Comparison of ENCODE assay signal across 12 cellular contexts in the genomic region with DNA sequence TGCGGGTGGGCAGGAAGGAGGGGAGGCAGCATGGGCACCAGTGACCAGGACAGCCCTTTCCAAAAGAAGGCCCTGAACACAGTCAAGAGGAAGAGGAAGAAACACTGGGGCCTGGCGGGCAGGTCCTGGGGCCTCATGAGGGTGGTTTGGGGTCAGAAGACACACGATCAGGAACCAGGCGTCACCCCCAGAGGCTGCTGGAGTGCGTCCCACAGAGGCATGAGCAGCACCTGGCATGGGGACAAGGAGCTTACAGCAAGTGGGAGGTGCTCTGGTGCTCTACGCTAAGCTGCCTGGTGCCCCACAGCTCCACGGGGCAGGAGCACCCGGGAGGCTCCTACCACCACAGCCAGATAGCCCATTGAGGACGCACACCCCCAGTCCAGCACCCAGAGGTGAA. TPM values are rescaled to one million over a fixed set of nuclear protein-coding genes. Genes with fewer than 3 reads are reported as not detected.
DNase-seq lines count a peak whose midpoint lies in the region; ATAC-seq, FAIRE-seq and TF ChIP-seq lines count a peak whose summit lies in the region.
"Had no signal": no experiment of that assay in that cellular context is flagged by ENCODE, and none has a peak within 500 bp of the region (broad histone marks: within the 10 kb centered on the region; RNA-seq: fewer than 3 reads in every experiment).

No MANE protein-coding gene starts in this region.

- H3K27ac Mint-ChIP-seq in stimulated activated naive CD8-positive, alpha-beta T cell treated with anti-CD3 and anti-CD28 coated beads, Interleukin-15, Interleukin-2, amounts not matched to agents 100 ng/mL and 50 ng/mL, for 24 hours = peak overlapping the region; percentile 40
- H3K27ac Mint-ChIP-seq: activated CD4-positive, alpha-beta memory T cell treated with anti-CD3 and anti-CD28 coated beads, Interleukin-2, amount 10 ng/mL, durations not matched to agents 7 days and 5 days had no signal

- TF ChIP-seq CTCF in esophagus squamous epithelium (IDR thresholded peaks at IDR 0.05) = no peak
- TF ChIP-seq CTCF in pancreas (IDR thresholded peaks at IDR 0.05) = no peak
- TF ChIP-seq CTCF in GM10266 (IDR thresholded peaks at IDR 0.05; ENCODE audit: control insufficient read depth, insufficient read depth, low read depth, missing control alignments) = no peak

- H3K4me3 ChIP-seq in esophagus squamous epithelium (no peak overlapping the region), pancreas (no peak overlapping the region), HAP-1 (no peak overlapping the region), H7 (ENCODE audit: insufficient read depth, low read depth, low read length) (no peak overlapping the region)

- peaks cover 95% of the 10 kb centered on the region for H3K4me1 Mint-ChIP-seq in stimulated activated naive CD8-positive, alpha-beta T cell treated with anti-CD3 and anti-CD28 coated beads, Interleukin-15, Interleukin-2, amounts not matched to agents 100 ng/mL and 50 ng/mL, for 24 hours (ENCODE audit: low read depth)

- no peaks in the 10 kb centered on the region for H3K27me3 ChIP-seq in esophagus squamous epithelium
- no peaks in the 10 kb centered on the region for H3K27me3 ChIP-seq in pancreas
- no peaks in the 10 kb centered on the region for H3K27me3 ChIP-seq in HAP-1 (ENCODE audit: low read depth)
- no peaks in the 10 kb centered on the region for H3K27me3 ChIP-seq in H7 (ENCODE audit: control insufficient read depth, insufficient read depth, low read length)

- in situ Hi-C loops in HAP-1 (cut with MboI; ENCODE audit: low sequenced_read_pairs) = no loop called here

- FAIRE-seq in pancreas (lab: Jason Lieb, UNC) = no peak

- ATAC-seq in stimulated activated naive CD8-positive, alpha-beta T cell treated with anti-CD3 and anti-CD28 coated beads, Interleukin-15, Interleukin-2, amounts not matched to agents 100 U/mL and 50 U/mL, for 24 hours = no peak
- ATAC-seq in pancreas = peak in 3 of 4 donors; percentile 4 to 29 (median 17)

- no peaks in the 10 kb centered on the region for H3K36me3 ChIP-seq in esophagus squamous epithelium
- no peaks in the 10 kb centered on the region for H3K36me3 ChIP-seq in pancreas
- no peaks in the 10 kb centered on the region for H3K36me3 ChIP-seq in HAP-1 (replicated peaks)
- no peaks in the 10 kb centered on the region for H3K36me3 ChIP-seq in H7 (replicated peaks; ENCODE audit: control insufficient read depth, insufficient read depth, low read length)

- intact Hi-C loops in esophagus squamous epithelium (cut with DNase I) = no loop called here
- intact Hi-C loops in pancreas (cut with DNase I) = no loop called here

- no peak for DNase-seq in stimulated activated naive CD8-positive, alpha-beta T cell treated with anti-CD3 and anti-CD28 coated beads, Interleukin-15, Interleukin-2, amounts not matched to agents 100 U/mL and 50 U/mL, for 24 hours
- DNase-seq in esophagus squamous epithelium (lab: John Stamatoyannopoulos, UW) (no peak), pancreas (peak in 1 of 6 donors; percentile 45), HAP-1 (ENCODE audit: low spot score in 2 of 2) (no peak), GM03348 (ENCODE audit: low spot score) (no peak), H7 (no peak), GM10266 (ENCODE audit: extremely low spot score) (no peak)
- DNase-seq: activated CD4-positive, alpha-beta memory T cell treated with anti-CD3 and anti-CD28 coated beads, Interleukin-2, amount 10 ng/mL, durations not matched to agents 7 days and 5 days; DND-41; stimulated activated naive CD4-positive, alpha-beta T cell treated with Interleukin-2 at 50 U/mL for 16 hours; T-helper 1 cell had no signal

- H3K36me3 Mint-ChIP-seq in stimulated activated naive CD8-positive, alpha-beta T cell treated with anti-CD3 and anti-CD28 coated beads, Interleukin-15, Interleukin-2, amounts not matched to agents 100 ng/mL and 50 ng/mL, for 24 hours (ENCODE audit: low read depth) = peaks cover 4% of the 10 kb centered on the region

- H3K4me3 Mint-ChIP-seq in stimulated activated naive CD8-positive, alpha-beta T cell treated with anti-CD3 and anti-CD28 coated beads, Interleukin-15, Interleukin-2, amounts not matched to agents 100 ng/mL and 50 ng/mL, for 24 hours = no peak overlapping the region
- H3K4me3 Mint-ChIP-seq: activated CD4-positive, alpha-beta memory T cell treated with anti-CD3 and anti-CD28 coated beads, Interleukin-2, amount 10 ng/mL, durations not matched to agents 7 days and 5 days had no signal

- H3K4me1 ChIP-seq in esophagus squamous epithelium (peaks cover 78 to 100% (median 99%) of the 10 kb centered on the region in 3 donors), pancreas (peaks cover 32 to 74% (median 42%) of the 10 kb centered on the region in 3 donors), HAP-1 (no peaks in the 10 kb centered on the region)

- H3K9me3 Mint-ChIP-seq in stimulated activated naive CD8-positive, alpha-beta T cell treated with anti-CD3 and anti-CD28 coated beads, Interleukin-15, Interleukin-2, amounts not matched to agents 100 ng/mL and 50 ng/mL, for 24 hours = no peaks in the 10 kb centered on the region
- H3K9me3 Mint-ChIP-seq: activated CD4-positive, alpha-beta memory T cell treated with anti-CD3 and anti-CD28 coated beads, Interleukin-2, amount 10 ng/mL, durations not matched to agents 7 days and 5 days had no signal

- TF ChIP-seq POLR2A in esophagus squamous epithelium (IDR thresholded peaks at IDR 0.05) = no peak

- peak overlapping the region in 3 of 4 donors; percentile 53 to 74 (median 62) for H3K27ac ChIP-seq in esophagus squamous epithelium
- peak overlapping the region in 2 of 4 donors; percentile 48 to 59 for H3K27ac ChIP-seq in pancreas

- H3K9me3 ChIP-seq in esophagus squamous epithelium (no peaks in the 10 kb centered on the region), pancreas (no peaks in the 10 kb centered on the region), HAP-1 (no peaks in the 10 kb centered on the region)

- no peaks in the 10 kb centered on the region for H3K27me3 Mint-ChIP-seq in stimulated activated naive CD8-positive, alpha-beta T cell treated with anti-CD3 and anti-CD28 coated beads, Interleukin-15, Interleukin-2, amounts not matched to agents 100 ng/mL and 50 ng/mL, for 24 hours
- H3K27me3 Mint-ChIP-seq: activated CD4-positive, alpha-beta memory T cell treated with anti-CD3 and anti-CD28 coated beads, Interleukin-2, amount 10 ng/mL, durations not matched to agents 7 days and 5 days had no signal

- 37 to 38% methylated on average over 4 of the region's 9 CpGs for WGBS in esophagus squamous epithelium, 2 donors
- WGBS in pancreas, 2 donors = 59 to 63% methylated on average over 9 of the region's 9 CpGs

RNA-seq across cellular contexts. Expression of gene ELL, which starts 20.0 kb away (rescaled TPM):
- 10 to 100 TPM in 2 of 4 donors, 1 to 10 TPM in 2; 5.9 to 12.8 (median 9.9) TPM for total RNA-seq in esophagus squamous epithelium
- total RNA-seq in pancreas = 10 to 100 TPM in 1 of 6 donors, 1 to 10 TPM in 5; 5.8 to 10.5 (median 9.3) TPM
- polyA plus RNA-seq in pancreas = 10 to 100 TPM; 10.3 to 13.4 TPM
- total RNA-seq in H7 (2014; rRNA removed; shearing (Covaris generic)) = 16.4 and 17.0 TPM in 2 replicates

RNA-seq across cellular contexts. Expression of gene FKBP8, which starts 41.5 kb away (rescaled TPM):
- total RNA-seq in esophagus squamous epithelium (100 to 1,000 TPM; 132 to 273 (median 247) TPM), pancreas (100 to 1,000 TPM in 2 of 6 donors, 10 to 100 TPM in 4; 73.8 to 104 (median 87.9) TPM)
- polyA plus RNA-seq in pancreas = 100 to 1,000 TPM; 198 to 218 TPM
- total RNA-seq in H7 (2014; rRNA removed; shearing (Covaris generic)) = 446 and 481 TPM in 2 replicates

RNA-seq across cellular contexts. Expression of gene KXD1, which starts 55.8 kb away (rescaled TPM):
- total RNA-seq in esophagus squamous epithelium = 100 to 1,000 TPM in 1 of 4 donors, 10 to 100 TPM in 3; 65.5 to 104 (median 83.5) TPM
- 10 to 100 TPM; 33.4 to 46.2 (median 41.9) TPM for total RNA-seq in pancreas
- 10 to 100 TPM; 48.7 to 66.9 TPM for polyA plus RNA-seq in pancreas
- total RNA-seq in H7 (2014; rRNA removed; shearing (Covaris generic)) = 190 and 202 TPM in 2 replicates
